Comparison of ENCODE assay signal across 11 cellular contexts in genomic region chr11:118051611-118052461, GRCh38. TPM values are rescaled to one million over a fixed set of nuclear protein-coding genes. Genes with fewer than 3 reads are reported as not detected.
A peak's percentile ranks its signal among the peaks of the same experiment; 100 is the strongest.
DNase-seq lines count a peak whose midpoint lies in the region; ATAC-seq, FAIRE-seq and TF ChIP-seq lines count a peak whose summit lies in the region.
"Had no signal": no experiment of that assay in that cellular context is flagged by ENCODE, and none has a peak within 500 bp of the region (broad histone marks: within the 10 kb centered on the region; RNA-seq: fewer than 3 reads in every experiment).

No MANE protein-coding gene starts in this region.

- H4K20me1 ChIP-seq in H9 (ENCODE audit: control insufficient read depth, insufficient read depth, insufficient read length) = no peaks in the 10 kb centered on the region

- H4K5ac ChIP-seq in H9 (ENCODE audit: insufficient read length, low read depth, low read length) = no peak overlapping the region

- no peaks in the 10 kb centered on the region for H3K23me2 ChIP-seq in H9 (ENCODE audit: insufficient read length, low read depth, low read length, poor library complexity, severe bottlenecking)

- H3K4ac ChIP-seq in H9 (ENCODE audit: low read depth, low read length) = no peak overlapping the region

- H2BK15ac ChIP-seq in H9 (ENCODE audit: low read depth, low read length) = no peak overlapping the region

- no peak for TF ChIP-seq CTCF in H9 (conservative IDR thresholded peaks at IDR 0.05)
- no peak for TF ChIP-seq CTCF in kidney (IDR thresholded peaks at IDR 0.05; ENCODE audit: borderline replicate concordance, extremely low read depth, insufficient read depth)

- H3K9me3 Mint-ChIP-seq in activated CD4-positive, alpha-beta T cell treated with anti-CD3 and anti-CD28 coated beads, Interleukin-2, amount 10 ng/mL, durations not matched to agents 24 days and 14 days = no peaks in the 10 kb centered on the region
- H3K9me3 Mint-ChIP-seq in H9 = no peaks in the 10 kb centered on the region

- no peak overlapping the region for H4K8ac ChIP-seq in H9 (replicated peaks; ENCODE audit: insufficient read length, low read depth, low read length)

- no peaks in the 10 kb centered on the region for H3K27me3 ChIP-seq in H9 (ENCODE audit: insufficient read depth, low read length)

- H3K14ac ChIP-seq in H9 (ENCODE audit: insufficient read depth, low read length) = no peak overlapping the region

- no peaks in the 10 kb centered on the region for H3K79me1 ChIP-seq in H9 (ENCODE audit: insufficient read depth, low read depth, low read length, poor library complexity, severe bottlenecking)

- no peak overlapping the region for H3K18ac ChIP-seq in H9 (ENCODE audit: insufficient read length, low read depth, low read length)

- ATAC-seq in HG02610 (IDR thresholded peaks at IDR 0.05; ENCODE audit: unreplicated experiment) = peak; percentile 77

- no peak for FAIRE-seq in kidney (lab: Jason Lieb, UNC)

- H2BK120ac ChIP-seq in H9 (ENCODE audit: low read depth, low read length, poor library complexity, severe bottlenecking) = no peak overlapping the region

- H3K23ac ChIP-seq in H9 (ENCODE audit: insufficient read length, low read depth, low read length) = no peak overlapping the region

- no CpG with 5 or more reads among the region's 16 CpGs for WGBS in H9 (ENCODE audit: extremely low coverage, insufficient read length, low lambda C conversion rate)

- intact Hi-C loops in activated CD4-positive, alpha-beta T cell treated with anti-CD3 and anti-CD28 coated beads, Interleukin-2, amount 10 ng/mL, durations not matched to agents 24 days and 14 days (cut with micrococcal nuclease) = loop anchor here (2.0 to 5.0 kb wide), 2 partner anchors 120 to 237 kb away; no protein-coding TSS in a partner anchor
- intact Hi-C loops in kidney (cut with DNase I) = loop anchor here (10.0 kb wide), 1 partner anchor 207 kb away; no protein-coding TSS in a partner anchor

- H2BK5ac ChIP-seq in H9 (ENCODE audit: insufficient read length, low read length) = no peak overlapping the region

- no peak overlapping the region for H3T11ph ChIP-seq in H9 (ENCODE audit: low read length)

- peaks cover 57% of the 10 kb centered on the region for H3K4me1 Mint-ChIP-seq in activated CD4-positive, alpha-beta T cell treated with anti-CD3 and anti-CD28 coated beads, Interleukin-2, amount 10 ng/mL, durations not matched to agents 24 days and 14 days
- H3K4me1 Mint-ChIP-seq in H9 = peaks cover 2% of the 10 kb centered on the region in 2 experiments; a peak in 1 of 4 replicates

- no peak overlapping the region for H2AFZ ChIP-seq in H9 (ENCODE audit: low read length)

- peaks cover 5% of the 10 kb centered on the region for H3K27me3 Mint-ChIP-seq in activated CD4-positive, alpha-beta T cell treated with anti-CD3 and anti-CD28 coated beads, Interleukin-2, amount 10 ng/mL, durations not matched to agents 24 days and 14 days
- H3K27me3 Mint-ChIP-seq in H9 (ENCODE audit: low read depth) = peaks cover 5% of the 10 kb centered on the region

- H3K36me3 Mint-ChIP-seq in activated CD4-positive, alpha-beta T cell treated with anti-CD3 and anti-CD28 coated beads, Interleukin-2, amount 10 ng/mL, durations not matched to agents 24 days and 14 days (ENCODE audit: low read depth) = no peaks in the 10 kb centered on the region
- H3K36me3 Mint-ChIP-seq in H9 (ENCODE audit: insufficient read depth in 1 of 3, low read depth in 3 of 3) = no peaks in the 10 kb centered on the region

- no peak overlapping the region for H2AK5ac ChIP-seq in H9 (ENCODE audit: insufficient read length, low read length)

- H3K27ac ChIP-seq in H9 (ENCODE audit: insufficient read length, low read depth, low read length) = no peak overlapping the region
- H3K27ac ChIP-seq in kidney (ENCODE audit: low read depth in 2 of 2, low read length in 2 of 2) = no peak overlapping the region

- no peak overlapping the region for H2BK20ac ChIP-seq in H9 (ENCODE audit: low read depth, low read length, poor library complexity, severe bottlenecking)

- H3K56ac ChIP-seq in H9 (ENCODE audit: insufficient read length, low read depth, low read length) = no peak overlapping the region

- H3K4me3 Mint-ChIP-seq in activated CD4-positive, alpha-beta T cell treated with anti-CD3 and anti-CD28 coated beads, Interleukin-2, amount 10 ng/mL, durations not matched to agents 24 days and 14 days = peak overlapping the region; percentile 69
- no peak overlapping the region for H3K4me3 Mint-ChIP-seq in H9

- no peak overlapping the region for H3K4me3 ChIP-seq in kidney (ENCODE audit: low read length in 2 of 2)

- H3K9ac ChIP-seq in H9 (ENCODE audit: extremely low read depth, insufficient read length, low read length) (no peak overlapping the region), kidney (ENCODE audit: low read length in 2 of 2) (no peak overlapping the region)

- peak; percentile 90 for DNase-seq in activated CD4-positive, alpha-beta T cell treated with anti-CD3 and anti-CD28 coated beads, Interleukin-2, amount 10 ng/mL, durations not matched to agents 24 days and 14 days
- DNase-seq in ecto neural progenitor cell (ENCODE audit: low spot score) (peak; percentile 18), NCI-H1436 (lab: John Stamatoyannopoulos, UW) (no peak), NCI-H1417 treated with DMSO at 0.1 percent for 48 hours (lab: John Stamatoyannopoulos, UW) (no peak), H9 (no peak), kidney (no peak)
- DNase-seq in stimulated activated CD8-positive, alpha-beta memory T cell treated with anti-CD3 and anti-CD28 coated beads, Interleukin-4, amount 100 ng/mL, for 4 hours (ENCODE audit: low read depth in 2 of 2, low spot score in 1 of 2) = peak; percentile 17 to 51

- H3K27ac Mint-ChIP-seq in activated CD4-positive, alpha-beta T cell treated with anti-CD3 and anti-CD28 coated beads, Interleukin-2, amount 10 ng/mL, durations not matched to agents 24 days and 14 days = peak overlapping the region; percentile 94
- no peak overlapping the region; a peak in 1 of 7 replicates for H3K27ac Mint-ChIP-seq in H9

- H3K79me2 ChIP-seq in H9 (ENCODE audit: insufficient read depth, low read length) = no peaks in the 10 kb centered on the region

- H3K4me2 ChIP-seq in H9 (ENCODE audit: insufficient read depth, insufficient read length, low read length) = no peak overlapping the region

- H2BK12ac ChIP-seq in H9 (ENCODE audit: insufficient read length, low read depth, low read length) = no peak overlapping the region

- H3K4me1 ChIP-seq in H9 (ENCODE audit: insufficient read depth, low read length) (no peaks in the 10 kb centered on the region), kidney (ENCODE audit: control insufficient read depth in 1 of 2, insufficient read depth in 1 of 2, low read depth in 1 of 2, low read length in 2 of 2) (peaks cover 0 to 2% of the 10 kb centered on the region in 2 donors)

- no peaks in the 10 kb centered on the region for H3K9me3 ChIP-seq in H9 (ENCODE audit: control insufficient read depth, low read depth, low read length)
- H3K9me3 ChIP-seq in kidney (ENCODE audit: control insufficient read depth in 1 of 2, low read length in 2 of 2) = no peaks in the 10 kb centered on the region

- no peak overlapping the region for H4K91ac ChIP-seq in H9 (ENCODE audit: insufficient read length, low read depth, low read length)

- H3K36me3 ChIP-seq in kidney (ENCODE audit: control insufficient read depth in 1 of 2, insufficient read depth in 2 of 2, low read length in 2 of 2) = no peaks in the 10 kb centered on the region

RNA-seq across cellular contexts. Expression of gene TMPRSS4, which starts 25.0 kb away (rescaled TPM):
- total RNA-seq in activated CD4-positive, alpha-beta T cell treated with anti-CD3 and anti-CD28 coated beads, Interleukin-2, amount 10 ng/mL, durations not matched to agents 24 days and 14 days = not detected in 2 replicates
- total RNA-seq in H9 (2021) = not detected in 2 replicates
- 234 TPM for total RNA-seq in kidney
- polyA plus RNA-seq in kidney (ENCODE audit: insufficient read depth, low read depth, low replicate concordance) = 27.8 TPM
- total RNA-seq: fibroblast of villous mesenchyme; T-helper 2 cell treated with Interferon-gamma antibody and Interleukin-4, amounts not matched to agents 100 ng/mL and 5 ng/mL, for 36 hours had no signal

RNA-seq across cellular contexts. Expression of gene SMIM35, which starts 34.9 kb away (rescaled TPM):
- total RNA-seq in activated CD4-positive, alpha-beta T cell treated with anti-CD3 and anti-CD28 coated beads, Interleukin-2, amount 10 ng/mL, durations not matched to agents 24 days and 14 days = 0.14 and 0.28 TPM in 2 replicates
- not detected in 2 replicates for total RNA-seq in H9 (2021)
- not detected for total RNA-seq in kidney
- polyA plus RNA-seq in kidney (ENCODE audit: insufficient read depth, low read depth, low replicate concordance) = 0.80 TPM
- total RNA-seq: fibroblast of villous mesenchyme, renal cortical epithelial cell had no signal

Comparison
In these comparisons a context has a peak if more than half of its experiments do, and no peak if none do; other contexts are left out.
1. DNase-seq: peak in activated CD4-positive, alpha-beta T cell treated with anti-CD3 and anti-CD28 coated beads, Interleukin-2, amount 10 ng/mL, durations not matched to agents 24 days and 14 days (single experiment), ecto neural progenitor cell (single experiment) and stimulated activated CD8-positive, alpha-beta memory T cell treated with anti-CD3 and anti-CD28 coated beads, Interleukin-4, amount 100 ng/mL, for 4 hours (2 of 2); none in NCI-H1436 (single experiment), NCI-H1417 treated with DMSO at 0.1 percent for 48 hours (single experiment), H9 (single experiment) and kidney (single experiment).
2. RNA of gene TMPRSS4, which starts 25.0 kb away (total RNA-seq): 234 TPM in kidney (single experiment); not detected in H9 and not detected in activated CD4-positive, alpha-beta T cell treated with anti-CD3 and anti-CD28 coated beads, Interleukin-2, amount 10 ng/mL, durations not matched to agents 24 days and 14 days; every median in the first group is over 100 times any median in the second.